In the genomic region with DNA sequence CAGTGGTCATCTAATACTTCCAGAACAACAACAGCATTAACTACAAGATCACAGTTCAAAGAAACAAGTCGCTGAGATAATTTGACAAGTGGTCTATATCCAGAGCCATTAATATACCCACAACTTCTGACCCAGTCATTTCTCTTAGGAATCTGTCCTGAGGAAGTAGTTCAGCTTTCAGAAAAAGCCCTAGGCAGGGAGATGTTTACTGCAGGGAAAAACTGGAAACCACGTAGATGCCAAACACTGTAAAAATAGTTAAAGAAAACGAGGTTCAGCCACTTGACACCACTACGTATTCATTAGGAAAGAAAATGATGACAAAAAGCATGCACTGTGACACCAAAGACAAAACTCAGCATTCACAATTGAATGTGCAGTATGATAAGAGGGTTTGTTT, we compare ENCODE assay signal across 1 cellular context.
TF ChIP-seq lines count a peak whose summit lies in the region.

No MANE protein-coding gene starts in this region.

TF ChIP-seq in HEK293T, 16 proteins besides CTCF, POLR2A, EP300 and RAD21:
- no peak for TF ChIP-seq FOXA1 (IDR thresholded peaks at IDR 0.05)
- no peak for TF ChIP-seq BHLHE40 (IDR thresholded peaks at IDR 0.05; ENCODE audit: borderline replicate concordance)
- TF ChIP-seq ARNT (IDR thresholded peaks at IDR 0.05) = no peak
- TF ChIP-seq, protein P1, sequence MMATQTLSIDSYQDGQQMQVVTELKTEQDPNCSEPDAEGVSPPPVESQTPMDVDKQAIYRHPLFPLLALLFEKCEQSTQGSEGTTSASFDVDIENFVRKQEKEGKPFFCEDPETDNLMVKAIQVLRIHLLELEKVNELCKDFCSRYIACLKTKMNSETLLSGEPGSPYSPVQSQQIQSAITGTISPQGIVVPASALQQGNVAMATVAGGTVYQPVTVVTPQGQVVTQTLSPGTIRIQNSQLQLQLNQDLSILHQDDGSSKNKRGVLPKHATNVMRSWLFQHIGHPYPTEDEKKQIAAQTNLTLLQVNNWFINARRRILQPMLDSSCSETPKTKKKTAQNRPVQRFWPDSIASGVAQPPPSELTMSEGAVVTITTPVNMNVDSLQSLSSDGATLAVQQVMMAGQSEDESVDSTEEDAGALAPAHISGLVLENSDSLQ (IDR thresholded peaks at IDR 0.05) = no peak
- no peak for TF ChIP-seq ELF4 (IDR thresholded peaks at IDR 0.05)
- no peak for TF ChIP-seq HDGF (IDR thresholded peaks at IDR 0.05; ENCODE audit: borderline replicate concordance)
- TF ChIP-seq FOXK2 (IDR thresholded peaks at IDR 0.05) = no peak
- TF ChIP-seq LEF1 (IDR thresholded peaks at IDR 0.05; ENCODE audit: borderline replicate concordance) = no peak
- no peak for TF ChIP-seq NFRKB (IDR thresholded peaks at IDR 0.05)
- no peak for TF ChIP-seq SP1 (IDR thresholded peaks at IDR 0.05)
- TF ChIP-seq SUZ12 (IDR thresholded peaks at IDR 0.05) = no peak
- TF ChIP-seq CTBP1 (IDR thresholded peaks at IDR 0.05; ENCODE audit: borderline replicate concordance) = no peak
